Comparison of ENCODE assay signal across 8 cellular contexts in genomic region chr1:173867753-173868265, GRCh38. TPM values are rescaled to one million over a fixed set of nuclear protein-coding genes. Genes with fewer than 3 reads are reported as not detected.
DNase-seq lines count a peak whose midpoint lies in the region; ATAC-seq and TF ChIP-seq lines count a peak whose summit lies in the region.

Gene GAS5 (minus strand): TSS chr1:173867989.

- TF ChIP-seq CTCF in HFFc6 (IDR thresholded peaks at IDR 0.05) = no peak
- no peak for TF ChIP-seq CTCF in osteoblast (IDR thresholded peaks at IDR 0.05; ENCODE audit: extremely low read depth, low read depth, low read length)
- no peak for TF ChIP-seq CTCF in thoracic aorta (IDR thresholded peaks at IDR 0.05)

- H3K4me1 ChIP-seq in osteoblast (ENCODE audit: insufficient read depth, low read length) (peaks cover 20% of the 10 kb centered on the region), thoracic aorta (ENCODE audit: control insufficient read depth in 1 of 2, low read depth in 2 of 2) (peaks cover 14 to 39% of the 10 kb centered on the region in 2 donors)

- peaks cover 37% of the 10 kb centered on the region for H3K79me2 ChIP-seq in osteoblast (ENCODE audit: insufficient read depth, low read length)

- peak within 1 kb of the TSS; percentile 61 for H2AFZ ChIP-seq in osteoblast (ENCODE audit: low read length)

- peaks cover 63% of the 10 kb centered on the region for H3K4me1 Mint-ChIP-seq in HFFc6 (ENCODE audit: low read depth)
- H3K4me1 Mint-ChIP-seq in activated naive CD8-positive, alpha-beta T cell treated with anti-CD3 and anti-CD28 coated beads for 36 hours = peaks cover 64% of the 10 kb centered on the region

- H4K20me1 ChIP-seq in osteoblast (ENCODE audit: insufficient read depth, low read length) = peaks cover 48% of the 10 kb centered on the region

- peak within 1 kb of the TSS; percentile 97 for H3K27ac Mint-ChIP-seq in HFFc6
- peak within 1 kb of the TSS; percentile 96 for H3K27ac Mint-ChIP-seq in activated naive CD8-positive, alpha-beta T cell treated with anti-CD3 and anti-CD28 coated beads for 36 hours

- no peaks in the 10 kb centered on the region for H3K9me3 ChIP-seq in osteoblast (ENCODE audit: low read depth, low read length)
- H3K9me3 ChIP-seq in thoracic aorta = no peaks in the 10 kb centered on the region

- H3K27ac ChIP-seq in osteoblast (ENCODE audit: low read depth, low read length) = peak within 1 kb of the TSS; percentile 85
- peak within 1 kb of the TSS; percentile 88 to 93 for H3K27ac ChIP-seq in thoracic aorta

- H3K4me2 ChIP-seq in osteoblast (ENCODE audit: insufficient read depth, low read length) = peak within 1 kb of the TSS; percentile 93

- peaks cover 18% of the 10 kb centered on the region for H3K9me3 Mint-ChIP-seq in HFFc6
- no peaks in the 10 kb centered on the region for H3K9me3 Mint-ChIP-seq in activated naive CD8-positive, alpha-beta T cell treated with anti-CD3 and anti-CD28 coated beads for 36 hours

- H3K27me3 ChIP-seq in osteoblast (ENCODE audit: insufficient read depth, low read length) (no peaks in the 10 kb centered on the region), thoracic aorta (replicated peaks; ENCODE audit: insufficient read depth) (no peaks in the 10 kb centered on the region)

- peak within 1 kb of the TSS; percentile 99 for H3K4me3 Mint-ChIP-seq in HFFc6
- peak within 1 kb of the TSS; percentile 100 for H3K4me3 Mint-ChIP-seq in activated naive CD8-positive, alpha-beta T cell treated with anti-CD3 and anti-CD28 coated beads for 36 hours

- H3K36me3 ChIP-seq in osteoblast (ENCODE audit: insufficient read depth, low read length) (peaks cover 59% of the 10 kb centered on the region), thoracic aorta (peaks cover 20% of the 10 kb centered on the region)

- peaks cover 62% of the 10 kb centered on the region for H3K36me3 Mint-ChIP-seq in HFFc6 (ENCODE audit: low read depth)
- peaks cover 61% of the 10 kb centered on the region for H3K36me3 Mint-ChIP-seq in activated naive CD8-positive, alpha-beta T cell treated with anti-CD3 and anti-CD28 coated beads for 36 hours

- ATAC-seq in SK-N-SH treated with all-trans-retinoic acid at 6 μM for 48 hours = peak; percentile 91
- ATAC-seq in thoracic aorta (ENCODE audit: insufficient number of reproducible peaks, low FRiP score, low read depth) = peak; percentile 99

- peak; percentile 98 for DNase-seq in GM04504 (ENCODE audit: low read depth)
- peak; percentile 99 for DNase-seq in HFFc6
- DNase-seq in NCI-H1092 (lab: John Stamatoyannopoulos, UW) = peak; percentile 100
- DNase-seq in activated naive CD8-positive, alpha-beta T cell treated with anti-CD3 and anti-CD28 coated beads for 36 hours = peak; percentile 99
- DNase-seq in glomerular visceral epithelial cell (ENCODE audit: extremely low spot score) = peak; percentile 100
- peak; percentile 95 for DNase-seq in osteoblast (ENCODE audit: insufficient read length, low spot score, missing footprints)
- peak; percentile 100 for DNase-seq in thoracic aorta (ENCODE audit: low spot score)

- H3K4me3 ChIP-seq in osteoblast (ENCODE audit: insufficient read depth, low read length) (peak within 1 kb of the TSS; percentile 96), thoracic aorta (peak within 1 kb of the TSS; percentile 91)

- peaks cover 26% of the 10 kb centered on the region for H3K27me3 Mint-ChIP-seq in HFFc6 (ENCODE audit: insufficient read depth)
- peaks cover 35% of the 10 kb centered on the region for H3K27me3 Mint-ChIP-seq in activated naive CD8-positive, alpha-beta T cell treated with anti-CD3 and anti-CD28 coated beads for 36 hours

TF ChIP-seq in SK-N-SH treated with all-trans-retinoic acid at 6 μM for 48 hours, 23 proteins besides CTCF, POLR2A, EP300 and RAD21 (continues in another document):
- TF ChIP-seq BACH2 (CRISPR knock-in tag; IDR thresholded peaks at IDR 0.05; ENCODE audit: borderline replicate concordance) = no peak
- peak; percentile 87 for TF ChIP-seq ZC3H10 (CRISPR knock-in tag; IDR thresholded peaks at IDR 0.05)
- TF ChIP-seq, protein P1, sequence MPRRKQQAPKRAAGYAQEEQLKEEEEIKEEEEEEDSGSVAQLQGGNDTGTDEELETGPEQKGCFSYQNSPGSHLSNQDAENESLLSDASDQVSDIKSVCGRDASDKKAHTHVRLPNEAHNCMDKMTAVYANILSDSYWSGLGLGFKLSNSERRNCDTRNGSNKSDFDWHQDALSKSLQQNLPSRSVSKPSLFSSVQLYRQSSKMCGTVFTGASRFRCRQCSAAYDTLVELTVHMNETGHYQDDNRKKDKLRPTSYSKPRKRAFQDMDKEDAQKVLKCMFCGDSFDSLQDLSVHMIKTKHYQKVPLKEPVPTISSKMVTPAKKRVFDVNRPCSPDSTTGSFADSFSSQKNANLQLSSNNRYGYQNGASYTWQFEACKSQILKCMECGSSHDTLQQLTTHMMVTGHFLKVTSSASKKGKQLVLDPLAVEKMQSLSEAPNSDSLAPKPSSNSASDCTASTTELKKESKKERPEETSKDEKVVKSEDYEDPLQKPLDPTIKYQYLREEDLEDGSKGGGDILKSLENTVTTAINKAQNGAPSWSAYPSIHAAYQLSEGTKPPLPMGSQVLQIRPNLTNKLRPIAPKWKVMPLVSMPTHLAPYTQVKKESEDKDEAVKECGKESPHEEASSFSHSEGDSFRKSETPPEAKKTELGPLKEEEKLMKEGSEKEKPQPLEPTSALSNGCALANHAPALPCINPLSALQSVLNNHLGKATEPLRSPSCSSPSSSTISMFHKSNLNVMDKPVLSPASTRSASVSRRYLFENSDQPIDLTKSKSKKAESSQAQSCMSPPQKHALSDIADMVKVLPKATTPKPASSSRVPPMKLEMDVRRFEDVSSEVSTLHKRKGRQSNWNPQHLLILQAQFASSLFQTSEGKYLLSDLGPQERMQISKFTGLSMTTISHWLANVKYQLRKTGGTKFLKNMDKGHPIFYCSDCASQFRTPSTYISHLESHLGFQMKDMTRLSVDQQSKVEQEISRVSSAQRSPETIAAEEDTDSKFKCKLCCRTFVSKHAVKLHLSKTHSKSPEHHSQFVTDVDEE (CRISPR knock-in tag; IDR thresholded peaks at IDR 0.05) = no peak
- no peak for TF ChIP-seq GLIS3 (CRISPR knock-in tag; IDR thresholded peaks at IDR 0.05)
- TF ChIP-seq, protein P2, sequence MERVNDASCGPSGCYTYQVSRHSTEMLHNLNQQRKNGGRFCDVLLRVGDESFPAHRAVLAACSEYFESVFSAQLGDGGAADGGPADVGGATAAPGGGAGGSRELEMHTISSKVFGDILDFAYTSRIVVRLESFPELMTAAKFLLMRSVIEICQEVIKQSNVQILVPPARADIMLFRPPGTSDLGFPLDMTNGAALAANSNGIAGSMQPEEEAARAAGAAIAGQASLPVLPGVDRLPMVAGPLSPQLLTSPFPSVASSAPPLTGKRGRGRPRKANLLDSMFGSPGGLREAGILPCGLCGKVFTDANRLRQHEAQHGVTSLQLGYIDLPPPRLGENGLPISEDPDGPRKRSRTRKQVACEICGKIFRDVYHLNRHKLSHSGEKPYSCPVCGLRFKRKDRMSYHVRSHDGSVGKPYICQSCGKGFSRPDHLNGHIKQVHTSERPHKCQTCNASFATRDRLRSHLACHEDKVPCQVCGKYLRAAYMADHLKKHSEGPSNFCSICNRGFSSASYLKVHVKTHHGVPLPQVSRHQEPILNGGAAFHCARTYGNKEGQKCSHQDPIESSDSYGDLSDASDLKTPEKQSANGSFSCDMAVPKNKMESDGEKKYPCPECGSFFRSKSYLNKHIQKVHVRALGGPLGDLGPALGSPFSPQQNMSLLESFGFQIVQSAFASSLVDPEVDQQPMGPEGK (CRISPR knock-in tag; IDR thresholded peaks at IDR 0.05; ENCODE audit: borderline replicate concordance) = no peak; the same call in 1 of the 2 replicates
- no peak for TF ChIP-seq ZNF8 (CRISPR knock-in tag; IDR thresholded peaks at IDR 0.05)
- TF ChIP-seq ISL1 (CRISPR knock-in tag; IDR thresholded peaks at IDR 0.05) = no peak
- TF ChIP-seq TOX (CRISPR knock-in tag; IDR thresholded peaks at IDR 0.05; ENCODE audit: borderline replicate concordance) = peak; percentile 92; the same call in 1 of the 2 replicates
- no peak for TF ChIP-seq ZFP30 (CRISPR knock-in tag; IDR thresholded peaks at IDR 0.05)
- TF ChIP-seq ZFP3 (CRISPR knock-in tag; IDR thresholded peaks at IDR 0.05) = no peak
- TF ChIP-seq, protein P3, sequence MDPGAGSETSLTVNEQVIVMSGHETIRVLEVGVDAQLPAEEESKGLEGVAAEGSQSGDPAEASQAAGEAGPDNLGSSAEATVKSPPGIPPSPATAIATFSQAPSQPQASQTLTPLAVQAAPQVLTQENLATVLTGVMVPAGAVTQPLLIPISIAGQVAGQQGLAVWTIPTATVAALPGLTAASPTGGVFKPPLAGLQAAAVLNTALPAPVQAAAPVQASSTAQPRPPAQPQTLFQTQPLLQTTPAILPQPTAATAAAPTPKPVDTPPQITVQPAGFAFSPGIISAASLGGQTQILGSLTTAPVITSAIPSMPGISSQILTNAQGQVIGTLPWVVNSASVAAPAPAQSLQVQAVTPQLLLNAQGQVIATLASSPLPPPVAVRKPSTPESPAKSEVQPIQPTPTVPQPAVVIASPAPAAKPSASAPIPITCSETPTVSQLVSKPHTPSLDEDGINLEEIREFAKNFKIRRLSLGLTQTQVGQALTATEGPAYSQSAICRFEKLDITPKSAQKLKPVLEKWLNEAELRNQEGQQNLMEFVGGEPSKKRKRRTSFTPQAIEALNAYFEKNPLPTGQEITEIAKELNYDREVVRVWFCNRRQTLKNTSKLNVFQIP (CRISPR knock-in tag; IDR thresholded peaks at IDR 0.05; ENCODE audit: borderline replicate concordance, low read depth) = 0 out of 2 replicates have a peak, but pooled peaks have one; percentile 31
- no peak for TF ChIP-seq ESRRG (CRISPR knock-in tag; IDR thresholded peaks at IDR 0.05)
- no peak for TF ChIP-seq TCF4 (CRISPR knock-in tag; IDR thresholded peaks at IDR 0.05; ENCODE audit: borderline replicate concordance)
- TF ChIP-seq ARNTL (CRISPR knock-in tag; IDR thresholded peaks at IDR 0.05; ENCODE audit: borderline replicate concordance, low read depth) = no peak
- peak; percentile 79; the same call in 1 of the 2 replicates for TF ChIP-seq ZNF70 (CRISPR knock-in tag; IDR thresholded peaks at IDR 0.05)
- TF ChIP-seq RARB (CRISPR knock-in tag; IDR thresholded peaks at IDR 0.05) = peak; percentile 95

RNA-seq across cellular contexts. Expression of gene GAS5, which starts in this region (rescaled TPM):
- 100 to 1,000 TPM; 320 to 538 (median 366) TPM for total RNA-seq in HFFc6 (2021; fragmentation: NEBNext Ultra II Directional; extraction: Animal tissue kit (Norgen Biotek cat#: 25700))
- total RNA-seq in activated naive CD8-positive, alpha-beta T cell treated with anti-CD3 and anti-CD28 coated beads for 36 hours = 1,000 to 10,000 TPM; 1,009 to 1,039 TPM
- 177 and 220 TPM in 2 replicates for total RNA-seq in osteoblast
- 100 to 1,000 TPM; 120 to 294 TPM for total RNA-seq in thoracic aorta

Comparison
In these comparisons a context has a peak if more than half of its experiments do, and no peak if none do; other contexts are left out.
1. Peak in every context shown above with its lines: DNase-seq, ATAC-seq, H3K4me3 ChIP-seq and H3K27ac ChIP-seq.